In the genomic region with DNA sequence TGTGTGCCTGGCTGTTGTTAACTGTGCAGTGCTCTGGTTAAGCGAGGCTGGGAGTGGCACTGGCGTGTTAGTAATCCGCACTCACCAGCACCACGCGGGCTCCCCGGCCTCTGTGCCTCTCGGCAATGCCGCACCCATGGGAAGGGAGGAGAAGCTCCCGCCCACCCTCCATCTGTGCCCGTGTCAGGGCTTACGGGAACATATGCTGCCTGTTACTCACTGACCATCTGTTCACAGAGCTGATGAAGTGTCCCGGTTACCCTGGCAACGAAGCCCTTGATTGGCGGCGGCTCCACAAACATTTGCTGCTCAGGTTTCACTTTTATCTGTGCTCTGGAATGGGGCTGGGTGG, we compare ENCODE assay signal across 8 cellular contexts.
DNase-seq lines count a peak whose midpoint lies in the region; ATAC-seq and TF ChIP-seq lines count a peak whose summit lies in the region.

No MANE protein-coding gene starts in this region.

- 0% methylated on average over 13 of the region's 15 CpGs for WGBS in mammary epithelial cell (ENCODE audit: low coverage, missing lambda C conversion rate)
- 5% methylated on average over 12 of the region's 15 CpGs for WGBS in smooth muscle cell (ENCODE audit: low lambda C conversion rate)

- in situ Hi-C loops in mammary epithelial cell (cut with MboI; ENCODE audit: low sequenced_read_pairs in 2 of 2) = no loop called here

- peaks cover 2% of the 10 kb centered on the region; the same call in 1 of the 3 replicates for H3K36me3 Mint-ChIP-seq in GM23338 (ENCODE audit: low read depth)

- no peak overlapping the region for H3K4me3 Mint-ChIP-seq in GM23338

- H3F3A ChIP-seq in GM23338 (replicated peaks; ENCODE audit: low read depth) = no peaks in the 10 kb centered on the region
- H3F3A ChIP-seq in smooth muscle cell (ENCODE audit: low read depth) = no peaks in the 10 kb centered on the region

- H3K9me2 ChIP-seq in GM23338 (ENCODE audit: insufficient read depth) = 0 out of 2 replicates have a peak, but pooled peaks cover 3% of the 10 kb centered on the region

- peaks cover 9% of the 10 kb centered on the region for H3K27me3 Mint-ChIP-seq in GM23338 (ENCODE audit: insufficient read depth, low read depth, poor library complexity)

- CTCF ChIA-PET in mammary epithelial cell (lab: Charles Lee; ENCODE audit: low non-redundant PET) = no interaction called here

- H3K27ac Mint-ChIP-seq in GM23338 = no peak overlapping the region

- TF ChIP-seq CTCF in GM23338 (conservative IDR thresholded peaks at IDR 0.05; ENCODE audit: low read depth in 2 of 2) (no peak), KMS-11 (conservative IDR thresholded peaks at IDR 0.05; ENCODE audit: low read depth, low read length) (no peak), Peyer's patch (IDR thresholded peaks at IDR 0.05) (no peak), mammary epithelial cell (conservative IDR thresholded peaks at IDR 0.05 in 1 of 2, IDR thresholded peaks at IDR 0.05 in 1 of 2; ENCODE audit: extremely low read depth in 1 of 2, insufficient read depth in 1 of 2, low read depth in 1 of 2, low read length in 2 of 2) (no peak), smooth muscle cell (IDR thresholded peaks at IDR 0.05; ENCODE audit: borderline replicate concordance, insufficient read depth, poor library complexity, severe bottlenecking) (no peak)

- H3K27me3 ChIP-seq in GM23338 (ENCODE audit: insufficient read depth) (no peaks in the 10 kb centered on the region), KMS-11 (ENCODE audit: insufficient read depth, low read depth) (no peaks in the 10 kb centered on the region), Peyer's patch (no peaks in the 10 kb centered on the region), mammary epithelial cell (ENCODE audit: insufficient read depth, low read length) (no peaks in the 10 kb centered on the region), smooth muscle cell (ENCODE audit: low read depth) (no peaks in the 10 kb centered on the region)

- BruUV-seq in mammary epithelial cell (replicated peaks; lab: Mats Ljungman, UMichigan) = no TSS peak

- dilution Hi-C loops in mammary epithelial cell (cut with HindIII; ENCODE audit: low sequenced_read_pairs) = no loop called here

- H3K9me3 Mint-ChIP-seq in GM23338 = peaks cover 3% of the 10 kb centered on the region; the same call in 1 of the 3 replicates

- H3K4me2 ChIP-seq in GM23338 = no peak overlapping the region
- no peak overlapping the region for H3K4me2 ChIP-seq in KMS-11
- H3K4me2 ChIP-seq in mammary epithelial cell (ENCODE audit: insufficient read depth, low read depth, low read length) = peak overlapping the region; percentile 53
- H3K4me2 ChIP-seq in smooth muscle cell = peak overlapping the region; percentile 78

- peak; percentile 74 for ATAC-seq in GM23338

- H4K20me1 ChIP-seq in GM23338 (replicated peaks; ENCODE audit: insufficient read depth) (no peaks in the 10 kb centered on the region), KMS-11 (ENCODE audit: insufficient read depth) (no peaks in the 10 kb centered on the region), mammary epithelial cell (ENCODE audit: insufficient read depth, low read length) (no peaks in the 10 kb centered on the region), smooth muscle cell (ENCODE audit: low read depth) (no peaks in the 10 kb centered on the region)

- H3K9ac ChIP-seq in KMS-11 (no peak overlapping the region), mammary epithelial cell (ENCODE audit: insufficient read depth, low read length) (peak overlapping the region; percentile 76), smooth muscle cell (ENCODE audit: low read depth) (peak overlapping the region; percentile 32)

- H3K36me3 ChIP-seq in GM23338 (ENCODE audit: insufficient read depth) (no peaks in the 10 kb centered on the region), KMS-11 (ENCODE audit: insufficient read depth) (no peaks in the 10 kb centered on the region), Peyer's patch (no peaks in the 10 kb centered on the region), mammary epithelial cell (ENCODE audit: insufficient read depth, low read length) (no peaks in the 10 kb centered on the region), smooth muscle cell (ENCODE audit: low read depth) (no peaks in the 10 kb centered on the region)

- DNase-seq in GM04503 (ENCODE audit: low read depth) (peak; percentile 94), GM23338 (ENCODE audit: low spot score) (peak; percentile 92), Peyer's patch (peak; percentile 24 to 85 (median 84)), mammary epithelial cell (peak; percentile 100), iris pigment epithelial cell (ENCODE audit: low read depth) (peak; percentile 100), smooth muscle cell (lab: John Stamatoyannopoulos, UW; ENCODE audit: unreplicated experiment) (peak; percentile 73), AML-193 (lab: John Stamatoyannopoulos, UW) (no peak)

- H3K9me3 ChIP-seq in Peyer's patch (no peaks in the 10 kb centered on the region), mammary epithelial cell (replicated peaks; ENCODE audit: insufficient read depth, low read length) (no peaks in the 10 kb centered on the region), smooth muscle cell (replicated peaks; ENCODE audit: low read depth) (no peaks in the 10 kb centered on the region)

- no peaks in the 10 kb centered on the region for H3K79me2 ChIP-seq in GM23338 (replicated peaks; ENCODE audit: insufficient read depth)
- H3K79me2 ChIP-seq in KMS-11 (ENCODE audit: insufficient read depth, low read depth) = no peaks in the 10 kb centered on the region
- no peaks in the 10 kb centered on the region for H3K79me2 ChIP-seq in mammary epithelial cell (ENCODE audit: insufficient read depth, low read length)
- H3K79me2 ChIP-seq in smooth muscle cell (ENCODE audit: low read depth) = no peaks in the 10 kb centered on the region

- H3K4me1 Mint-ChIP-seq in GM23338 = peaks cover 21% of the 10 kb centered on the region

- H2AFZ ChIP-seq in GM23338 (peak overlapping the region; percentile 92), KMS-11 (ENCODE audit: low read depth) (0 out of 2 replicates have a peak overlapping the region, but pooled peaks have one; percentile 2), mammary epithelial cell (ENCODE audit: low read depth, low read length) (peak overlapping the region; percentile 65), smooth muscle cell (ENCODE audit: low read depth) (no peak overlapping the region)

- TF ChIP-seq POLR2A in Peyer's patch (IDR thresholded peaks at IDR 0.05) = no peak

- H3K4me1 ChIP-seq in GM23338 (ENCODE audit: insufficient read depth) (peaks cover 10% of the 10 kb centered on the region; the same call in 1 of the 2 replicates), KMS-11 (ENCODE audit: low read depth, poor library complexity, severe bottlenecking) (no peaks in the 10 kb centered on the region), Peyer's patch (peaks cover 0 to 15% (median 0%) of the 10 kb centered on the region in 4 donors), mammary epithelial cell (ENCODE audit: insufficient read depth, low read length) (peaks cover 19% of the 10 kb centered on the region), smooth muscle cell (ENCODE audit: low read depth) (peaks cover 19% of the 10 kb centered on the region)

- intact Hi-C loops in mammary epithelial cell (cut with micrococcal nuclease) = loop anchor here (1.0 kb wide), 2 partner anchors 33 to 38 kb away; no protein-coding TSS in a partner anchor

- no peak overlapping the region for H3K27ac ChIP-seq in GM23338 (ENCODE audit: low read depth)
- no peak overlapping the region for H3K27ac ChIP-seq in KMS-11
- peak overlapping the region in 1 of 4 donors; percentile 65 for H3K27ac ChIP-seq in Peyer's patch
- H3K27ac ChIP-seq in mammary epithelial cell (ENCODE audit: insufficient read depth, low read depth, low read length) = peak overlapping the region; percentile 93
- no peak overlapping the region for H3K27ac ChIP-seq in smooth muscle cell (ENCODE audit: low read depth)

- H3K4me3 ChIP-seq in GM23338 (no peak overlapping the region), KMS-11 (IDR thresholded peaks at IDR 0.05; ENCODE audit: insufficient read depth, low read depth, low read length) (no peak overlapping the region), Peyer's patch (peak overlapping the region in 2 of 4 donors; percentile 13 to 38), mammary epithelial cell (replicated peaks in 1 of 3; ENCODE audit: insufficient read depth in 1 of 3, low read depth in 2 of 3, low read length in 3 of 3) (no peak overlapping the region), smooth muscle cell (peak overlapping the region; percentile 27)

TF ChIP-seq in GM23338, 12 proteins besides CTCF, POLR2A, EP300 and RAD21:
- no peak for TF ChIP-seq EZH2phosphoT487 (IDR thresholded peaks at IDR 0.05; ENCODE audit: unreplicated experiment)
- TF ChIP-seq ZNF114 (CRISPR knock-in tag; IDR thresholded peaks at IDR 0.05) = no peak

Comparison
In these comparisons a context has a peak if more than half of its experiments do, and no peak if none do; other contexts are left out.
1. DNase-seq: peak in GM04503 (single experiment), GM23338 (single experiment), Peyer's patch (3 of 3), mammary epithelial cell (single experiment), iris pigment epithelial cell (single experiment) and smooth muscle cell (single experiment); none in AML-193 (0 of 2).
2. H3K4me2 ChIP-seq: peak in mammary epithelial cell (single experiment) and smooth muscle cell (single experiment); none in GM23338 (single experiment) and KMS-11 (single experiment).